In genomic region chr9:19666575-19666974, GRCh38 we compare ENCODE assay signal across 22 cellular contexts.
"Had no signal": no experiment of that assay in that cellular context is flagged by ENCODE, and none has a peak within 500 bp of the region (broad histone marks: within the 10 kb centered on the region; RNA-seq: fewer than 3 reads in every experiment).

No MANE protein-coding gene starts in this region.

- H3K27me3 ChIP-seq: hepatocyte, ovary, right atrium auricular region, right lobe of liver, stomach, tibial nerve, upper lobe of left lung, vagina had no signal

- H3K4me1 ChIP-seq: left ventricle myocardium inferior, right atrium auricular region, right lobe of liver, tibial nerve, upper lobe of left lung, vagina had no signal

- H3K27ac ChIP-seq: hepatocyte, left ventricle myocardium inferior, ovary, right atrium auricular region, right lobe of liver, skin epidermis, tibial nerve, upper lobe of left lung, vagina had no signal

- H3K9me3 ChIP-seq: left ventricle myocardium inferior, mucosa of descending colon, ovary, right atrium auricular region, right lobe of liver, stomach, tibial nerve, upper lobe of left lung, vagina had no signal

- ATAC-seq: mucosa of descending colon; naive thymus-derived CD4-positive, alpha-beta T cell; natural killer cell treated with Interleukin-12 subunit alpha and Interleukin-12 subunit beta and Interleukin-15 and Interleukin-18, amount 100 ng/mL, for 72 hours; right lobe of liver; stimulated activated naive B cell treated with anti-CD40 and anti-IgM and Interleukin-4, amounts not matched to agents 10 μg/mL and 1 μg/mL and 100 μg/mL, for 72 hours; stimulated activated naive CD8-positive, alpha-beta T cell treated with anti-CD3 and anti-CD28 coated beads, Interleukin-15, Interleukin-2, amounts not matched to agents 100 U/mL and 50 U/mL, for 24 hours had no signal

- DNase-seq: islet precursor cell; left ventricle myocardium inferior; midbrain; mucosa of descending colon; naive thymus-derived CD4-positive, alpha-beta T cell; ovary; right lobe of liver; stimulated activated CD4-positive, alpha-beta T cell treated with anti-CD3 and anti-CD28 coated beads, Interleukin-12 subunit alpha, Interleukin-12 subunit beta, amount 100 ng/mL, for 4 hours; stimulated activated CD4-positive, alpha-beta T cell treated with anti-CD3 and anti-CD28 coated beads, Interleukin-15, amount 100 ng/mL, for 24 hours; stimulated activated CD4-positive, alpha-beta T cell treated with anti-CD3 and anti-CD28 coated beads, Interleukin-2, amount 100 ng/mL, for 24 hours; stimulated activated CD4-positive, alpha-beta T cell treated with anti-CD3 and anti-CD28 coated beads, Interleukin-4, amount 100 ng/mL, for 1 hour; stimulated activated naive B cell treated with anti-CD40 and anti-IgM and Interleukin-4, amounts not matched to agents 10 μg/mL and 1 μg/mL and 100 μg/mL, for 72 hours; stimulated activated naive CD8-positive, alpha-beta T cell treated with anti-CD3 and anti-CD28 coated beads, Interleukin-15, Interleukin-2, amounts not matched to agents 100 U/mL and 50 U/mL, for 24 hours; stomach; upper lobe of left lung had no signal

- H3K36me3 ChIP-seq: left ventricle myocardium inferior, ovary, right atrium auricular region, right lobe of liver, stomach, tibial nerve, upper lobe of left lung, vagina had no signal

- H3K4me3 ChIP-seq: hepatocyte, left ventricle myocardium inferior, lung, mucosa of descending colon, ovary, right atrium auricular region, right lobe of liver, skin epidermis, stomach, tibial nerve, upper lobe of left lung, vagina had no signal
